In the genomic region with DNA sequence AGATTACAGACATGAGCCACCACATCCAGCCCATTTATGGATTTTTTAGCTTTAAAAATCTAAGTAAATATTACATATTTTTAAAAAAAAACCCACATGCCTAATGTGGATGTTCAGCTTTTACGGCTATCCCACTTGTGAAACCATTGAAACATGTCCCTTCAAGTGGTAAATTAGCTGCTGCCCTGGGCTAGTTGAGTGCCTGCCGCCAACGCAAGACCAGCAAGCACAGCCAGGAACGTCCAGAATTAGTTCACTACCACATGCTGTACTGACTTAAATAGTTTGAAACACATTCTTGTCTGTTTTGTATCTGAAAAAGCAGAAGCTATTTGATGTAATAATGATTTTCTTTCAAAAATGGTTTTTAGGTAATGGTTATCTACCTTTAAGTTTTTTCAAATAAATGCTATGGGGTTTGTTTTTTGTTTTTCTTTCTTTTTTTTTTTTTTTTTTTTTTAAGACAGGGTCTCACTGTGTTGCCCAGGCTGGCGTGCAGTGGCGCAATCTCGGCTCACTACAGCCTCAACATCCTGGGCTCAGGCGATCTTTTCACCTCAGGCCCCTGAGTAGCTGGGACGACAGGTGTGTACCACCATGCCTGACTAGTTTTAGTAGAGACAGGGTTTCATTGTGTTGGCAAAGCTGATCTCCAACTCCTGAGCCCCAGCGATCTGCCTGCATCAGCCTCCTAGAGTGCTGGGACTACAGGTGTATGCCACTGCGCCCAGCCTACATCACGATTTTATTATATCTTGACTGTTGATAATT, we compare ENCODE assay signal across 1 cellular context.
TF ChIP-seq lines count a peak whose summit lies in the region.

No MANE protein-coding gene starts in this region.

TF ChIP-seq in SK-N-SH, 30 proteins besides CTCF, POLR2A, EP300 and RAD21 (continued from another document):
- TF ChIP-seq POLR2AphosphoS5 (IDR thresholded peaks at IDR 0.05; ENCODE audit: low read depth, low read length) (no peak), SMC3 (IDR thresholded peaks at IDR 0.05; ENCODE audit: low read depth, low read length) (no peak), TCF12 (IDR thresholded peaks at IDR 0.05) (no peak), TAF1 (IDR thresholded peaks at IDR 0.05; ENCODE audit: borderline replicate concordance, low read depth, low read length) (no peak), MXI1 (IDR thresholded peaks at IDR 0.05; ENCODE audit: low read depth, low read length) (no peak), TEAD4 (IDR thresholded peaks at IDR 0.05; ENCODE audit: borderline replicate concordance, insufficient read depth) (no peak)
